ENCODE assay signal across 1 cellular context in genomic region chr12:50400638-50401382, GRCh38.
A peak's percentile ranks its signal among the peaks of the same experiment; 100 is the strongest.
TF ChIP-seq lines count a peak whose summit lies in the region.

TSS of gene LARP4 (plus strand) at chr12:50400885. CDS start at chr12:50401011, 126 bp downstream.

TF ChIP-seq in HepG2, 621 proteins besides CTCF, POLR2A, EP300 and RAD21 (continued from another document and continues in another):
- TF ChIP-seq AHDC1 (CRISPR knock-in tag; IDR thresholded peaks at IDR 0.05; ENCODE audit: borderline replicate concordance) = peak; percentile 35; the same call in 1 of the 2 replicates
- TF ChIP-seq STAT5B (CRISPR knock-in tag; IDR thresholded peaks at IDR 0.05) = no peak
- peak; percentile 67; the same call in 1 of the 2 replicates for TF ChIP-seq ZNF589 (CRISPR knock-in tag; conservative IDR thresholded peaks at IDR 0.05)
- TF ChIP-seq NFKB2 (CRISPR knock-in tag; IDR thresholded peaks at IDR 0.05; ENCODE audit: borderline replicate concordance) = peak; percentile 82; the same call in 1 of the 2 replicates
- peak; percentile 60; the same call in 1 of the 2 replicates for TF ChIP-seq TFDP1 (CRISPR knock-in tag; IDR thresholded peaks at IDR 0.05; ENCODE audit: borderline replicate concordance)
- no peak for TF ChIP-seq PRDM4 (CRISPR knock-in tag; IDR thresholded peaks at IDR 0.05; ENCODE audit: borderline replicate concordance)
- no peak for TF ChIP-seq RFX3 (CRISPR knock-in tag; IDR thresholded peaks at IDR 0.05)
- peak; percentile 85 for TF ChIP-seq NRL (CRISPR knock-in tag; IDR thresholded peaks at IDR 0.05; ENCODE audit: borderline replicate concordance)
- no peak for TF ChIP-seq DMTF1 (CRISPR knock-in tag; IDR thresholded peaks at IDR 0.05)
- TF ChIP-seq FOXP1 (IDR thresholded peaks at IDR 0.05) = no peak
- TF ChIP-seq FOXP1 (CRISPR knock-in tag; IDR thresholded peaks at IDR 0.05) = 0 out of 2 replicates have a peak, but pooled peaks have one; percentile 0
- no peak for TF ChIP-seq PHF5A (CRISPR knock-in tag; IDR thresholded peaks at IDR 0.05; ENCODE audit: low read depth, unreplicated experiment)
- no peak for TF ChIP-seq ZBTB46 (CRISPR knock-in tag; IDR thresholded peaks at IDR 0.05; ENCODE audit: borderline replicate concordance)
- TF ChIP-seq ZNF839 (CRISPR knock-in tag; IDR thresholded peaks at IDR 0.05; ENCODE audit: borderline replicate concordance) = no peak
- TF ChIP-seq NFIB (CRISPR knock-in tag; IDR thresholded peaks at IDR 0.05; ENCODE audit: borderline replicate concordance) = no peak
- TF ChIP-seq YEATS2 (CRISPR knock-in tag; IDR thresholded peaks at IDR 0.05; ENCODE audit: borderline replicate concordance) = peak; percentile 79; the same call in 1 of the 2 replicates
- TF ChIP-seq MTA3 (CRISPR knock-in tag; IDR thresholded peaks at IDR 0.05) = no peak
- TF ChIP-seq ZNF275 (CRISPR knock-in tag; IDR thresholded peaks at IDR 0.05; ENCODE audit: borderline replicate concordance) = no peak
- no peak; the same call in 1 of the 2 replicates for TF ChIP-seq ZBTB10 (CRISPR knock-in tag; IDR thresholded peaks at IDR 0.05; ENCODE audit: borderline replicate concordance)
- TF ChIP-seq GATAD2A (CRISPR knock-in tag; IDR thresholded peaks at IDR 0.05) = peak; percentile 64
- TF ChIP-seq TOPORS (CRISPR knock-in tag; IDR thresholded peaks at IDR 0.05) = peak; percentile 80
- no peak for TF ChIP-seq PHB2 (IDR thresholded peaks at IDR 0.05; ENCODE audit: partially characterized antibody)
- TF ChIP-seq ZNF407 (CRISPR knock-in tag; IDR thresholded peaks at IDR 0.05; ENCODE audit: not compliant biosample characterization) = peak; percentile 78
- TF ChIP-seq ZNF569 (CRISPR knock-in tag; IDR thresholded peaks at IDR 0.05; ENCODE audit: borderline replicate concordance) = no peak; the same call in 1 of the 2 replicates
